1 cellular context compared by ENCODE assay signal in the genomic region with DNA sequence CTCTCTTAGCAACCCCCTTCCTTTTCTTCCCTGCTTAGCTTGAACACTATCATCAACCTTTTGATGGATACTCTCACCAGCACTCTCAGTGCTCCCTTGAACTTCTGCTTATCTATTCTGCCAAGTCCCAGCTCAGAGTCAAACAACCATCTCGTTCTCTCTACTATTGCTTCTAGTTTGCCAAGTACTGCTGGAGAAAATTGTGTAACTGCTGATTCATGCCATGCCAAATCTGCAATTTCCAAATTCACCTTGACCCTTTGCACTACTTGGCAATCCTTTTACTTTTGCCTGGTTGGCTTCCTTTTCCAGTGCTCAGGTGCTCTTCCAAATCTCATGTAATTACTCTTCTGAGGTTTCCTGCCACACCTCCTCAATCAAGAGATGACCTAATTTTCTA.
TF ChIP-seq lines count a peak whose summit lies in the region.

No MANE protein-coding gene starts in this region.

TF ChIP-seq in GM23338, 12 proteins besides CTCF, POLR2A, EP300 and RAD21:
- TF ChIP-seq JUNB (IDR thresholded peaks at IDR 0.05; ENCODE audit: unreplicated experiment), result no peak
- TF ChIP-seq, protein P1, sequence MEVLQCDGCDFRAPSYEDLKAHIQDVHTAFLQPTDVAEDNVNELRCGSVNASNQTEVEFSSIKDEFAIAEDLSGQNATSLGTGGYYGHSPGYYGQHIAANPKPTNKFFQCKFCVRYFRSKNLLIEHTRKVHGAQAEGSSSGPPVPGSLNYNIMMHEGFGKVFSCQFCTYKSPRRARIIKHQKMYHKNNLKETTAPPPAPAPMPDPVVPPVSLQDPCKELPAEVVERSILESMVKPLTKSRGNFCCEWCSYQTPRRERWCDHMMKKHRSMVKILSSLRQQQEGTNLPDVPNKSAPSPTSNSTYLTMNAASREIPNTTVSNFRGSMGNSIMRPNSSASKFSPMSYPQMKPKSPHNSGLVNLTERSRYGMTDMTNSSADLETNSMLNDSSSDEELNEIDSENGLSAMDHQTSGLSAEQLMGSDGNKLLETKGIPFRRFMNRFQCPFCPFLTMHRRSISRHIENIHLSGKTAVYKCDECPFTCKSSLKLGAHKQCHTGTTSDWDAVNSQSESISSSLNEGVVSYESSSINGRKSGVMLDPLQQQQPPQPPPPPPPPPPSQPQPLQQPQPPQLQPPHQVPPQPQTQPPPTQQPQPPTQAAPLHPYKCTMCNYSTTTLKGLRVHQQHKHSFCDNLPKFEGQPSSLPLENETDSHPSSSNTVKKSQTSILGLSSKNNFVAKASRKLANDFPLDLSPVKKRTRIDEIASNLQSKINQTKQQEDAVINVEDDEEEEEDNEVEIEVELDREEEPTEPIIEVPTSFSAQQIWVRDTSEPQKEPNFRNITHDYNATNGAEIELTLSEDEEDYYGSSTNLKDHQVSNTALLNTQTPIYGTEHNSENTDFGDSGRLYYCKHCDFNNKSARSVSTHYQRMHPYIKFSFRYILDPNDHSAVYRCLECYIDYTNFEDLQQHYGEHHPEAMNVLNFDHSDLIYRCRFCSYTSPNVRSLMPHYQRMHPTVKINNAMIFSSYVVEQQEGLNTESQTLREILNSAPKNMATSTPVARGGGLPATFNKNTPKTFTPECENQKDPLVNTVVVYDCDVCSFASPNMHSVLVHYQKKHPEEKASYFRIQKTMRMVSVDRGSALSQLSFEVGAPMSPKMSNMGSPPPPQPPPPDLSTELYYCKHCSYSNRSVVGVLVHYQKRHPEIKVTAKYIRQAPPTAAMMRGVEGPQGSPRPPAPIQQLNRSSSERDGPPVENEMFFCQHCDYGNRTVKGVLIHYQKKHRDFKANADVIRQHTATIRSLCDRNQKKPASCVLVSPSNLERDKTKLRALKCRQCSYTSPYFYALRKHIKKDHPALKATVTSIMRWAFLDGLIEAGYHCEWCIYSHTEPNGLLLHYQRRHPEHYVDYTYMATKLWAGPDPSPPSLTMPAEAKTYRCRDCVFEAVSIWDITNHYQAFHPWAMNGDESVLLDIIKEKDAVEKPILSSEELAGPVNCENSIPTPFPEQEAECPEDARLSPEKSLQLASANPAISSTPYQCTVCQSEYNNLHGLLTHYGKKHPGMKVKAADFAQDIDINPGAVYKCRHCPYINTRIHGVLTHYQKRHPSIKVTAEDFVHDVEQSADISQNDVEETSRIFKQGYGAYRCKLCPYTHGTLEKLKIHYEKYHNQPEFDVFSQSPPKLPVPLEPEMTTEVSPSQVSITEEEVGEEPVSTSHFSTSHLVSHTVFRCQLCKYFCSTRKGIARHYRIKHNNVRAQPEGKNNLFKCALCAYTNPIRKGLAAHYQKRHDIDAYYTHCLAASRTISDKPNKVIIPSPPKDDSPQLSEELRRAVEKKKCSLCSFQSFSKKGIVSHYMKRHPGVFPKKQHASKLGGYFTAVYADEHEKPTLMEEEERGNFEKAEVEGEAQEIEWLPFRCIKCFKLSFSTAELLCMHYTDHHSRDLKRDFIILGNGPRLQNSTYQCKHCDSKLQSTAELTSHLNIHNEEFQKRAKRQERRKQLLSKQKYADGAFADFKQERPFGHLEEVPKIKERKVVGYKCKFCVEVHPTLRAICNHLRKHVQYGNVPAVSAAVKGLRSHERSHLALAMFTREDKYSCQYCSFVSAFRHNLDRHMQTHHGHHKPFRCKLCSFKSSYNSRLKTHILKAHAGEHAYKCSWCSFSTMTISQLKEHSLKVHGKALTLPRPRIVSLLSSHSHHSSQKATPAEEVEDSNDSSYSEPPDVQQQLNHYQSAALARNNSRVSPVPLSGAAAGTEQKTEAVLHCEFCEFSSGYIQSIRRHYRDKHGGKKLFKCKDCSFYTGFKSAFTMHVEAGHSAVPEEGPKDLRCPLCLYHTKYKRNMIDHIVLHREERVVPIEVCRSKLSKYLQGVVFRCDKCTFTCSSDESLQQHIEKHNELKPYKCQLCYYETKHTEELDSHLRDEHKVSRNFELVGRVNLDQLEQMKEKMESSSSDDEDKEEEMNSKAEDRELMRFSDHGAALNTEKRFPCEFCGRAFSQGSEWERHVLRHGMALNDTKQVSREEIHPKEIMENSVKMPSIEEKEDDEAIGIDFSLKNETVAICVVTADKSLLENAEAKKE (CRISPR knock-in tag; IDR thresholded peaks at IDR 0.05), result no peak
